In the genomic region with DNA sequence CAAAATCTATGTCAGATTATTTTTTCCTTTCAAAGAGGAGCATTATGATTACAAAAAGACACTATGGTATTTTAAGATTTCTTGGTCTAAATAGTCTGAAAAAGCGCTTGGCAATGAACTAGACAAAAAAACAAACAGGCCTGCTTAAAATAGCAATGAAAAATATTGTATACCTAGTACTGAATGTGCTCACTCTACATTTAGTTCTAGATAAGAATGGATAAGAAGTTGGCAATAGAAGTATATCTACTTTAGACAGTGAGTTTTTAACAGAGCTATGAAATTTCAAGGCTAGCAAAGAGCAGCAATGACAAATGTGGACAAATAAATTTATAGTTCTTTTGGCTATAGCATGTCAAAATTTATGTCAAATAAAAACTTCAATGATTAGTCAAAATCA, we compare ENCODE assay signal across 27 cellular contexts.
"Had no signal": no experiment of that assay in that cellular context is flagged by ENCODE, and none has a peak within 500 bp of the region (broad histone marks: within the 10 kb centered on the region; RNA-seq: fewer than 3 reads in every experiment).

No MANE protein-coding gene starts in this region.

- H3K4me3 ChIP-seq: cardiac muscle cell, SK-N-MC had no signal

- DNase-seq: activated CD4-positive, alpha-beta memory T cell treated with anti-CD3 and anti-CD28 coated beads for 36 hours; activated CD4-positive, alpha-beta T cell treated with anti-CD3 and anti-CD28 coated beads, Interleukin-2, amount 10 ng/mL, durations not matched to agents 7 days and 5 days; activated CD4-positive, CD25-positive, alpha-beta regulatory T cell; activated CD8-positive, alpha-beta memory T cell treated with anti-CD3 and anti-CD28 coated beads for 24 hours; activated effector memory CD4-positive, alpha-beta T cell treated with anti-CD3 and anti-CD28 coated beads, Interleukin-2, amount 50 U/mL, for 16 hours; activated naive CD4-positive, alpha-beta T cell treated with Interleukin-2 at 50 U/mL for 16 hours; activated naive CD8-positive, alpha-beta T cell treated with anti-CD3 and anti-CD28 coated beads, Interleukin-2, amount 50 U/mL, for 24 hours; activated T-cell treated with anti-CD3 and anti-CD28 coated beads, Interleukin-2, amount 50 U/mL, for 4 hours; amniotic stem cell; brain microvascular endothelial cell; Karpas-422; MM.1S; NCI-H1105 treated with DMSO at 0.1 percent for 48 hours; NCI-H1436 treated with DMSO at 0.1 percent for 48 hours; NCI-H187; NCI-H2081; NCI-H446; NCI-H524; SIG-M5; T-cell; T-helper 2 cell had no signal

- H3K27ac ChIP-seq: brain microvascular endothelial cell, cardiac muscle cell, SK-N-MC, VCaP had no signal

- H3K27me3 ChIP-seq: brain microvascular endothelial cell, cardiac muscle cell had no signal

- ATAC-seq: activated naive CD4-positive, alpha-beta T cell treated with anti-CD3 and anti-CD28 coated beads, Interleukin-2, amount 50 U/mL, for 72 hours; activated naive CD8-positive, alpha-beta T cell treated with anti-CD3 and anti-CD28 coated beads, Interleukin-2, amount 50 U/mL, for 24 hours; activated T-cell treated with anti-CD3 and anti-CD28 coated beads, Interleukin-2, amount 50 U/mL, for 4 hours; T-cell had no signal

- FAIRE-seq: astrocyte, RCC 7860 had no signal

- H3K36me3 ChIP-seq: brain microvascular endothelial cell, cardiac muscle cell had no signal
